Comparison of ENCODE assay signal across 15 cellular contexts in the genomic region with DNA sequence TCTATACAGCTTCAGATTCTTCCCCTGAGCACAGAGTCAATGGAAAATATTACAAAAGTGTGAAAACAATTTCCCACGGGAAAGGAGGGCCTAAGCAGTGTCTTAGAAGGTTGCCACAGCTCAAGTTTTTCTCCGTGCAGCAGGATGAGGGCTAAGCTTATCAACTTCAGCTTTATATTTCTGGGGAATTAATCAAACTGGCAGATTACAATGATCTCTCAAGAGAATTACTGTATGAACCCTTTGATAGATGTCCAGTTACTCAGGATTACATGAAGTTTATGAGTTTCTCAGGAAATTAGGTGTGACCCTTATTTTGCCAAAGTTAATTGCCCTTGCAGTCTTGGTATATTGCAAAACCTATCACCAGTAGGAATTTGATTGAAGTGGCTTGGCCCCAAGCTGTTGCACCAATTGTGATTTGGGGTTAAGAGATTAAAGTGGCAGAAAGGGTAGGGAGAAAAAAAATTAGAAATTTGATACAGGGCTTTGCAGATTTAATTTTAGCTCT.
A peak's percentile ranks its signal among the peaks of the same experiment; 100 is the strongest.
DNase-seq lines count a peak whose midpoint lies in the region.
"Had no signal": no experiment of that assay in that cellular context is flagged by ENCODE, and none has a peak within 500 bp of the region (broad histone marks: within the 10 kb centered on the region; RNA-seq: fewer than 3 reads in every experiment).

No MANE protein-coding gene starts in this region.

- DNase-seq in G401 (ENCODE audit: low spot score) (peak; percentile 74), M059J (ENCODE audit: low read depth) (peak; percentile 3), amniotic epithelial cell (ENCODE audit: low read depth) (peak; percentile 41), renal cortical epithelial cell (ENCODE audit: low read depth) (peak; percentile 83), dedifferentiated amniotic fluid mesenchymal stem cell (ENCODE audit: extremely low spot score) (no peak), NCI-H2029 treated with DMSO at 0.1 percent for 48 hours (lab: John Stamatoyannopoulos, UW) (no peak)
- DNase-seq in activated CD8-positive, alpha-beta memory T cell treated with anti-CD3 and anti-CD28 coated beads, Interleukin-2, amount 50 U/mL, for 48 hours, result no peak
- DNase-seq: BE2C; CD4-positive, alpha-beta memory T cell; DMS 273 treated with DMSO at 0.1 percent for 48 hours; MM.1S; NCI-H187 treated with DMSO at 0.1 percent for 48 hours; NCI-H446 treated with DMSO at 0.1 percent for 48 hours; NK-92 treated with Interleukin-12 subunit alpha and Interleukin-12 subunit beta, amount 100 ng/mL, for 24 hours; OCI-M1 had no signal

- in situ Hi-C loops in G401 (cut with HindIII; ENCODE audit: low sequenced_read_pairs), result loop anchor here (25.0 kb wide), 1 partner anchor 126 kb away; no protein-coding TSS in a partner anchor

Comparison
In these comparisons a context has a peak if more than half of its experiments do, and no peak if none do; other contexts are left out.
1. DNase-seq: peak in G401 (single experiment), M059J (single experiment), amniotic epithelial cell (single experiment) and renal cortical epithelial cell (single experiment); none in activated CD8-positive, alpha-beta memory T cell treated with anti-CD3 and anti-CD28 coated beads, Interleukin-2, amount 50 U/mL, for 48 hours (single experiment), dedifferentiated amniotic fluid mesenchymal stem cell (single experiment) and NCI-H2029 treated with DMSO at 0.1 percent for 48 hours (single experiment).